ENCODE assay signal across 7 cellular contexts in genomic region chr12:123963829-123964228, GRCh38.
"Had no signal": no experiment of that assay in that cellular context is flagged by ENCODE, and none has a peak within 500 bp of the region (broad histone marks: within the 10 kb centered on the region; RNA-seq: fewer than 3 reads in every experiment).

No MANE protein-coding gene starts in this region.

- FAIRE-seq: HTR-8/SVneo had no signal

- H3K36me3 ChIP-seq: HAP-1 had no signal

- H3K9me3 ChIP-seq: HAP-1 had no signal

- ATAC-seq: HCT116 had no signal

- DNase-seq: GM23248, GOT3, H7, HFFc6 had no signal

- H3K4me3 ChIP-seq: GM23248, HAP-1 had no signal

- H3K4me1 ChIP-seq: HAP-1 had no signal

- H3K9ac ChIP-seq: GM23248 had no signal
